In genomic region chr22:41048791-41049717, GRCh38 we compare ENCODE assay signal across 8 cellular contexts. TPM values are rescaled to one million over a fixed set of nuclear protein-coding genes. Genes with fewer than 3 reads are reported as not detected.
DNase-seq lines count a peak whose midpoint lies in the region; ATAC-seq and TF ChIP-seq lines count a peak whose summit lies in the region.

No MANE protein-coding gene starts in this region.

- H3K27ac ChIP-seq in mammary epithelial cell (ENCODE audit: insufficient read depth, low read depth, low read length): no peak overlapping the region
- H3K27ac ChIP-seq in left lung: peak overlapping the region; percentile 2 to 40
- peak overlapping the region; percentile 72 for H3K27ac ChIP-seq in subcutaneous abdominal adipose tissue (ENCODE audit: low read depth, low read length)

- intact Hi-C loops in mammary epithelial cell (cut with micrococcal nuclease): no loop called here
- intact Hi-C loops in left lung (cut with DNase I): no loop called here

- CTCF ChIA-PET in HEK293T (lab: Yijun Ruan, JAX) (no interaction called here), mammary epithelial cell (lab: Charles Lee; ENCODE audit: low non-redundant PET) (no interaction called here)

- H3K4me3 ChIP-seq in mammary epithelial cell (replicated peaks in 1 of 3; ENCODE audit: insufficient read depth in 1 of 3, low read depth in 2 of 3, low read length in 3 of 3): no peak overlapping the region
- no peak overlapping the region for H3K4me3 ChIP-seq in left lung
- peak overlapping the region; percentile 56 to 74 (median 60) for H3K4me3 ChIP-seq in subcutaneous abdominal adipose tissue (ENCODE audit: low read depth in 1 of 5, low read length in 5 of 5)

- H4K20me1 ChIP-seq in mammary epithelial cell (ENCODE audit: insufficient read depth, low read length): no peaks in the 10 kb centered on the region

- dilution Hi-C loops in mammary epithelial cell (cut with HindIII; ENCODE audit: low sequenced_read_pairs): no loop called here

- no peak overlapping the region for H3K4me2 ChIP-seq in mammary epithelial cell (ENCODE audit: insufficient read depth, low read depth, low read length)

- 54% methylated on average over 30 of the region's 31 CpGs for WGBS in mammary epithelial cell (ENCODE audit: low coverage, missing lambda C conversion rate)

- no peaks in the 10 kb centered on the region for H3K9me3 ChIP-seq in mammary epithelial cell (replicated peaks; ENCODE audit: insufficient read depth, low read length)
- H3K9me3 ChIP-seq in left lung: no peaks in the 10 kb centered on the region
- H3K9me3 ChIP-seq in subcutaneous abdominal adipose tissue (ENCODE audit: control insufficient read depth in 5 of 5, low read length in 5 of 5): no peaks in the 10 kb centered on the region

- H2AFZ ChIP-seq in mammary epithelial cell (ENCODE audit: low read depth, low read length): peak overlapping the region; percentile 24

- TF ChIP-seq POLR2A in GM18505 (IDR thresholded peaks at IDR 0.05; ENCODE audit: borderline replicate concordance, extremely low read depth, insufficient read depth, insufficient read length): no peak

- H3K36me3 ChIP-seq in mammary epithelial cell (ENCODE audit: insufficient read depth, low read length): no peaks in the 10 kb centered on the region
- no peaks in the 10 kb centered on the region for H3K36me3 ChIP-seq in left lung
- no peaks in the 10 kb centered on the region for H3K36me3 ChIP-seq in subcutaneous abdominal adipose tissue (ENCODE audit: control insufficient read depth in 5 of 5, insufficient read depth in 5 of 5, low read length in 5 of 5)

- H3K9ac ChIP-seq in mammary epithelial cell (ENCODE audit: insufficient read depth, low read length) (no peak overlapping the region), subcutaneous abdominal adipose tissue (ENCODE audit: low read length in 5 of 5) (peak overlapping the region in 4 of 5 donors; percentile 32 to 66 (median 40))

- DNase-seq in HEK293T (ENCODE audit: extremely low spot score): peak; percentile 65
- peak; percentile 28 for DNase-seq in mammary epithelial cell
- peak; percentile 60 to 84 for DNase-seq in left lung
- DNase-seq in NCI-H1436 treated with DMSO at 0.1 percent for 48 hours (lab: John Stamatoyannopoulos, UW): no peak

- no peaks in the 10 kb centered on the region for H3K79me2 ChIP-seq in mammary epithelial cell (ENCODE audit: insufficient read depth, low read length)

- in situ Hi-C loops in mammary epithelial cell (cut with MboI; ENCODE audit: low sequenced_read_pairs in 2 of 2): no loop called here

- POLR2A ChIA-PET in HEK293T (lab: Yijun Ruan, JAX): interaction anchor here (0.6 to 2.1 kb wide), 7 partner anchors 12 to 97 kb away, joined by 3 to 14 read pairs (median 4); partner anchors contain the start of genes EP300 and RBX1

- H3K27me3 ChIP-seq in mammary epithelial cell (ENCODE audit: insufficient read depth, low read length) (no peaks in the 10 kb centered on the region), left lung (no peaks in the 10 kb centered on the region), subcutaneous abdominal adipose tissue (ENCODE audit: control insufficient read depth in 5 of 5, insufficient read depth in 4 of 5, low read length in 5 of 5) (no peaks in the 10 kb centered on the region)

- no peak for TF ChIP-seq CTCF in mammary epithelial cell (conservative IDR thresholded peaks at IDR 0.05 in 1 of 2, IDR thresholded peaks at IDR 0.05 in 1 of 2; ENCODE audit: extremely low read depth in 1 of 2, insufficient read depth in 1 of 2, low read depth in 1 of 2, low read length in 2 of 2)
- TF ChIP-seq CTCF in left lung (IDR thresholded peaks at IDR 0.05): no peak

- H3K4me1 ChIP-seq in mammary epithelial cell (ENCODE audit: insufficient read depth, low read length) (peaks cover 3% of the 10 kb centered on the region), left lung (peaks cover 0 to 18% of the 10 kb centered on the region in 2 donors), subcutaneous abdominal adipose tissue (ENCODE audit: control insufficient read depth in 5 of 5, insufficient read depth in 5 of 5, low read length in 5 of 5) (peaks cover 3 to 19% (median 15%) of the 10 kb centered on the region in 5 donors)

- BruUV-seq in mammary epithelial cell (replicated peaks; lab: Mats Ljungman, UMichigan): no TSS peak

- ATAC-seq in left lung (peak; percentile 92), GM18505 (IDR thresholded peaks at IDR 0.05; ENCODE audit: unreplicated experiment) (no peak), GM21723 (IDR thresholded peaks at IDR 0.05; ENCODE audit: unreplicated experiment) (no peak), HG03469 (IDR thresholded peaks at IDR 0.05; ENCODE audit: unreplicated experiment) (no peak)

TF ChIP-seq in HEK293T, 16 proteins besides CTCF, POLR2A, EP300 and RAD21:
- TF ChIP-seq PKNOX1 (IDR thresholded peaks at IDR 0.05) (peak; percentile 82), ARNT (IDR thresholded peaks at IDR 0.05) (no peak)

RNA-seq across cellular contexts. Expression of gene EP300, which starts 43.3 kb away (rescaled TPM):
- total RNA-seq in mammary epithelial cell (10 to 100 TPM; 55.8 to 68.0 TPM), left lung (10 to 100 TPM; 63.3 to 73.8 TPM)
- polyA plus RNA-seq in mammary epithelial cell: 8.8 TPM
- 158 TPM for polyA minus RNA-seq in mammary epithelial cell

Comparison
In these comparisons a context has a peak if more than half of its experiments do, and no peak if none do; other contexts are left out.
1. H3K4me3 ChIP-seq: peak in subcutaneous abdominal adipose tissue (5 of 5); none in mammary epithelial cell (0 of 3) and left lung (0 of 2).